ENCODE assay signal across 12 cellular contexts in genomic region chr10:71761541-71762113, GRCh38. TPM values are rescaled to one million over a fixed set of nuclear protein-coding genes. Genes with fewer than 3 reads are reported as not detected.
DNase-seq lines count a peak whose midpoint lies in the region; ATAC-seq, FAIRE-seq and TF ChIP-seq lines count a peak whose summit lies in the region.
"Had no signal": no experiment of that assay in that cellular context is flagged by ENCODE, and none has a peak within 500 bp of the region (broad histone marks: within the 10 kb centered on the region; RNA-seq: fewer than 3 reads in every experiment).

No MANE protein-coding gene starts in this region.

- ATAC-seq in natural killer cell treated with Interleukin-12 subunit alpha and Interleukin-12 subunit beta and Interleukin-15 and Interleukin-18, amount 100 ng/mL, for 72 hours: no peak
- ATAC-seq in GM19324 (IDR thresholded peaks at IDR 0.05; ENCODE audit: low FRiP score, unreplicated experiment): no peak

- peaks cover 10% of the 10 kb centered on the region for H3K4me1 Mint-ChIP-seq in chondrocyte (ENCODE audit: low read depth)
- peaks cover 40 to 47% of the 10 kb centered on the region in 2 donors for H3K4me1 Mint-ChIP-seq in natural killer cell treated with Interleukin-12 subunit alpha and Interleukin-12 subunit beta and Interleukin-15 and Interleukin-18, amount 100 ng/mL, for 72 hours (ENCODE audit: low read depth in 2 of 2)

- H3K27ac Mint-ChIP-seq in chondrocyte (ENCODE audit: unreplicated experiment): no peak overlapping the region
- H3K27ac Mint-ChIP-seq in natural killer cell treated with Interleukin-12 subunit alpha and Interleukin-12 subunit beta and Interleukin-15 and Interleukin-18, amount 100 ng/mL, for 72 hours: peak overlapping the region; percentile 63 to 82
- H3K27ac Mint-ChIP-seq: nephron progenitor cell had no signal

- no peaks in the 10 kb centered on the region for H3K79me2 ChIP-seq in Loucy (ENCODE audit: insufficient read depth, low read length)

- H3K9me3 Mint-ChIP-seq in chondrocyte (ENCODE audit: low read depth): no peaks in the 10 kb centered on the region
- H3K9me3 Mint-ChIP-seq in natural killer cell treated with Interleukin-12 subunit alpha and Interleukin-12 subunit beta and Interleukin-15 and Interleukin-18, amount 100 ng/mL, for 72 hours: no peaks in the 10 kb centered on the region
- H3K9me3 Mint-ChIP-seq: nephron progenitor cell had no signal

- H3K4me2 ChIP-seq in Loucy (ENCODE audit: low read depth, low read length, poor library complexity, severe bottlenecking): no peak overlapping the region

- H3K4me1 ChIP-seq in Loucy (ENCODE audit: insufficient read depth, low read length, poor library complexity, severe bottlenecking): peaks cover 25% of the 10 kb centered on the region

- DNase-seq in GM12864 (ENCODE audit: low read depth) (no peak), chondrocyte (ENCODE audit: low spot score) (peak; percentile 81), HTR-8/SVneo (ENCODE audit: insufficient read length, low spot score) (no peak), NCI-H1092 treated with DMSO at 0.1 percent for 48 hours (lab: John Stamatoyannopoulos, UW) (no peak), nucleus accumbens (lab: John Stamatoyannopoulos, UW) (no peak)
- no peak for DNase-seq in natural killer cell treated with Interleukin-12 subunit alpha and Interleukin-12 subunit beta and Interleukin-15 and Interleukin-18, amount 100 ng/mL, for 72 hours (ENCODE audit: low spot score)
- DNase-seq: activated effector memory CD4-positive, alpha-beta T cell treated with Interleukin-2 at 50 U/mL for 16 hours; NCI-H1694; nephron progenitor cell had no signal

- FAIRE-seq in HTR-8/SVneo (lab: Jason Lieb, UNC): no peak

- no peak overlapping the region for H2AFZ ChIP-seq in Loucy (ENCODE audit: low read length)

- no peaks in the 10 kb centered on the region for H3K27me3 ChIP-seq in Loucy (ENCODE audit: insufficient read depth, low read length, poor library complexity, severe bottlenecking)

- H3K36me3 ChIP-seq in Loucy (ENCODE audit: insufficient read depth, low read length): no peaks in the 10 kb centered on the region

- peaks cover 10% of the 10 kb centered on the region for H3K27me3 Mint-ChIP-seq in chondrocyte (ENCODE audit: low read depth)
- no peaks in the 10 kb centered on the region for H3K27me3 Mint-ChIP-seq in natural killer cell treated with Interleukin-12 subunit alpha and Interleukin-12 subunit beta and Interleukin-15 and Interleukin-18, amount 100 ng/mL, for 72 hours

- no peaks in the 10 kb centered on the region for H3K36me3 Mint-ChIP-seq in chondrocyte (ENCODE audit: low read depth)
- no peaks in the 10 kb centered on the region for H3K36me3 Mint-ChIP-seq in natural killer cell treated with Interleukin-12 subunit alpha and Interleukin-12 subunit beta and Interleukin-15 and Interleukin-18, amount 100 ng/mL, for 72 hours

- no peaks in the 10 kb centered on the region for H3K9me2 ChIP-seq in Loucy (replicated peaks; ENCODE audit: low read depth, low read length)

- no peaks in the 10 kb centered on the region for H3K9me3 ChIP-seq in Loucy (ENCODE audit: insufficient read depth, low read depth, low read length)

- H4K20me1 ChIP-seq in Loucy (ENCODE audit: insufficient read depth, low read length, poor library complexity, severe bottlenecking): no peaks in the 10 kb centered on the region

- no peak overlapping the region for H3K4me3 Mint-ChIP-seq in chondrocyte (ENCODE audit: unreplicated experiment)
- H3K4me3 Mint-ChIP-seq in natural killer cell treated with Interleukin-12 subunit alpha and Interleukin-12 subunit beta and Interleukin-15 and Interleukin-18, amount 100 ng/mL, for 72 hours: no peak overlapping the region
- H3K4me3 Mint-ChIP-seq: nephron progenitor cell had no signal

- TF ChIP-seq CTCF in GM12864 (IDR thresholded peaks at IDR 0.05; ENCODE audit: low read depth, low read length, missing control alignments) (peak; percentile 34), Loucy (conservative IDR thresholded peaks at IDR 0.05; ENCODE audit: low read length) (peak; percentile 39; the same call in 1 of the 2 replicates), chondrocyte (IDR thresholded peaks at IDR 0.05) (peak; percentile 10)

- H3F3A ChIP-seq in Loucy (ENCODE audit: low read depth): no peaks in the 10 kb centered on the region

- no peak overlapping the region for H3K9ac ChIP-seq in Loucy (ENCODE audit: low read depth, low read length, poor library complexity, severe bottlenecking)

- H3K4me3 ChIP-seq in GM12864 (ENCODE audit: low read depth, low read length) (no peak overlapping the region), Loucy (ENCODE audit: low read length, poor library complexity, severe bottlenecking) (no peak overlapping the region)

RNA-seq across cellular contexts. Expression of gene VSIR, which starts 11.7 kb away (rescaled TPM):
- total RNA-seq in chondrocyte: 0.49 to 1.3 TPM in 2 of 3 replicates, not detected in the other
- 10 to 100 TPM; 18.8 to 19.7 TPM for total RNA-seq in natural killer cell treated with Interleukin-12 subunit alpha and Interleukin-12 subunit beta and Interleukin-15 and Interleukin-18, amount 100 ng/mL, for 72 hours

RNA-seq across cellular contexts. Expression of gene C10orf105, which starts 42.0 kb away (rescaled TPM):
- not detected in 3 replicates for total RNA-seq in chondrocyte
- not detected for total RNA-seq in natural killer cell treated with Interleukin-12 subunit alpha and Interleukin-12 subunit beta and Interleukin-15 and Interleukin-18, amount 100 ng/mL, for 72 hours
- total RNA-seq: HT1080 had no signal
